In the genomic region with DNA sequence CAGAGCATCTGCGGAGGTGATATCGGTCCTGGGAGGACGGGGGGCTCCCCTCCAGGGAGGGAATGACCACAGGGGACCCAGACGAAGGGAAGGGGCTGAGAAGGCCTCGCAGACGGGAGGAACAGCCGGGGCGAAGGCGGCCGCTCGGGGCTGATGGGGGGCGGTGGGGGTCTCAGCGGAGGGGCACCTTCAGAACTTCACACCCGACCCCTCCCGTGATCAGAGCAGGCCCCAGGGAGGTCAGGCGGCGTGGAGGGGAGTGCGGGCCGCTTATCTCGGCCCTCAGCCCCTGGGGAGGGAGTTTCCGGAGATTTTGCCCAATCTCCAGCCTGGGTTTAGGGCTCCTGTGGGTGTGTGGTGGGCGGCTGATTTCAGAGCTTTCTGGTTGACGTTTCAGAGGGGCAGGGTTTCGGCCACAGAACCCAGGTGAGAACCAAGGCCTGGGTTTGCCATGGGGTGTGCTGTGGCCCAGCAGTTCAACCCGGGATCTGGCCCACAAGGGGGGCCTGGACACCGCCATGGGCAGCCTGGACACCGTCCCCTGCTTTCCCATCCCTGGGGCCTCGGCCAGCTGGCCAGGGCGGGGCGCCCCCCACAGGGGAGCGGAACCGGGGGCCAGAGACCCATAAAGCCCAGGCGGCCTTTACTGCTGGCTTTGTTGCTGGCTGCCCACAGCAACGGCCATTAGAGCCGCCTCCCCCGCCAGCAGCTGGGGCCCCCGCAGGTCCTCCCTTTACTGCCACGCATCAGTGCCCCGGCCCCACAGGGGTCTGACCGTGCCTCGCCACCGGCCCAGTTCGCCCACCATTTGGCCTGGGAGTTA, we compare ENCODE assay signal across 1 cellular context.
TF ChIP-seq lines count a peak whose summit lies in the region.

No MANE protein-coding gene starts in this region.

TF ChIP-seq in IMR-90, 13 proteins besides CTCF, POLR2A, EP300 and RAD21:
- TF ChIP-seq RFX5 (IDR thresholded peaks at IDR 0.05; ENCODE audit: low read depth, low read length) (no peak), CHD1 (IDR thresholded peaks at IDR 0.05; ENCODE audit: low read depth, low read length) (no peak), MAFK (IDR thresholded peaks at IDR 0.05; ENCODE audit: low read depth, low read length) (no peak), CEBPB (IDR thresholded peaks at IDR 0.05; ENCODE audit: low read depth, low read length) (no peak), RCOR1 (IDR thresholded peaks at IDR 0.05; ENCODE audit: insufficient replicate concordance, low read length) (no peak), ELK1 (IDR thresholded peaks at IDR 0.05; ENCODE audit: borderline replicate concordance, low read depth, low read length) (no peak), USF2 (IDR thresholded peaks at IDR 0.05; ENCODE audit: low read depth, low read length) (no peak), NFE2L2 (IDR thresholded peaks at IDR 0.05; ENCODE audit: low read depth, low read length) (no peak), BHLHE40 (IDR thresholded peaks at IDR 0.05; ENCODE audit: low read depth, low read length) (no peak), MAZ (IDR thresholded peaks at IDR 0.05; ENCODE audit: borderline replicate concordance, low read depth, low read length) (no peak), MXI1 (IDR thresholded peaks at IDR 0.05; ENCODE audit: borderline replicate concordance, low read depth, low read length) (no peak), FOS (IDR thresholded peaks at IDR 0.05; ENCODE audit: low read depth, low read length) (no peak), SMC3 (IDR thresholded peaks at IDR 0.05; ENCODE audit: low read depth, low read length) (no peak)
